ENCODE assay signal across 24 cellular contexts in genomic region chr1:108346137-108346536, GRCh38.
DNase-seq lines count a peak whose midpoint lies in the region; ATAC-seq and TF ChIP-seq lines count a peak whose summit lies in the region.
"Had no signal": no experiment of that assay in that cellular context is flagged by ENCODE, and none has a peak within 500 bp of the region (broad histone marks: within the 10 kb centered on the region; RNA-seq: fewer than 3 reads in every experiment).

No MANE protein-coding gene starts in this region.

- no peak for ATAC-seq in activated CD4-positive, CD25-positive, alpha-beta regulatory T cell treated with anti-CD3 and anti-CD28 coated beads, Interleukin-2, amount 50 U/mL, for 24 hours
- ATAC-seq: A549, HepG2, Right ventricle myocardium inferior, T-cell had no signal

- no peak overlapping the region for H3K27ac Mint-ChIP-seq in osteocyte (ENCODE audit: unreplicated experiment)
- H3K27ac Mint-ChIP-seq: CD4-positive, alpha-beta T cell; H9; T-cell had no signal

- TF ChIP-seq CTCF in osteocyte (IDR thresholded peaks at IDR 0.05): no peak

- H3K36me3 Mint-ChIP-seq in osteocyte (ENCODE audit: unreplicated experiment): no peaks in the 10 kb centered on the region
- H3K36me3 Mint-ChIP-seq: T-cell had no signal

- H3K9me3 Mint-ChIP-seq in osteocyte (ENCODE audit: unreplicated experiment): peaks cover 1% of the 10 kb centered on the region

- H3K27me3 Mint-ChIP-seq in osteocyte (ENCODE audit: unreplicated experiment): peaks cover 3% of the 10 kb centered on the region

- DNase-seq in NCI-H345 (lab: John Stamatoyannopoulos, UW): peak; percentile 8
- DNase-seq in NCI-H345 treated with DMSO at 0.1 percent for 48 hours (lab: John Stamatoyannopoulos, UW; ENCODE audit: unreplicated experiment): no peak
- peak; percentile 2 for DNase-seq in M059J (ENCODE audit: low read depth)
- DNase-seq in SHP77 (lab: John Stamatoyannopoulos, UW): peak; percentile 26 to 72
- DNase-seq in kidney glomerular epithelial cell (lab: John Stamatoyannopoulos, UW): no peak
- no peak for DNase-seq in osteocyte (ENCODE audit: extremely low spot score, unreplicated experiment)
- DNase-seq: AML-193; CD4-positive, alpha-beta T cell; COR-L47; DND-41; H9; Kasumi-1; MV-4-11; NCI-H1105; NCI-H1436 treated with DMSO at 0.1 percent for 48 hours; NCI-H187 treated with DMSO at 0.1 percent for 48 hours; NCI-H82; NK-92 treated with Interleukin-12 subunit alpha and Interleukin-12 subunit beta, amount 100 ng/mL, for 24 hours; PC-9; T-cell had no signal

- H3K4me3 Mint-ChIP-seq in osteocyte (ENCODE audit: unreplicated experiment): no peak overlapping the region
- H3K4me3 Mint-ChIP-seq: CD4-positive, alpha-beta T cell; H9; T-cell had no signal

- H3K4me1 Mint-ChIP-seq in osteocyte (ENCODE audit: unreplicated experiment): no peaks in the 10 kb centered on the region
- H3K4me1 Mint-ChIP-seq: H9, T-cell had no signal

Comparison
In these comparisons a context has a peak if more than half of its experiments do, and no peak if none do; other contexts are left out.
1. DNase-seq: peak in NCI-H345 (single experiment), M059J (single experiment) and SHP77 (2 of 2); none in NCI-H345 treated with DMSO at 0.1 percent for 48 hours (single experiment), kidney glomerular epithelial cell (single experiment) and osteocyte (single experiment).